In the genomic region with DNA sequence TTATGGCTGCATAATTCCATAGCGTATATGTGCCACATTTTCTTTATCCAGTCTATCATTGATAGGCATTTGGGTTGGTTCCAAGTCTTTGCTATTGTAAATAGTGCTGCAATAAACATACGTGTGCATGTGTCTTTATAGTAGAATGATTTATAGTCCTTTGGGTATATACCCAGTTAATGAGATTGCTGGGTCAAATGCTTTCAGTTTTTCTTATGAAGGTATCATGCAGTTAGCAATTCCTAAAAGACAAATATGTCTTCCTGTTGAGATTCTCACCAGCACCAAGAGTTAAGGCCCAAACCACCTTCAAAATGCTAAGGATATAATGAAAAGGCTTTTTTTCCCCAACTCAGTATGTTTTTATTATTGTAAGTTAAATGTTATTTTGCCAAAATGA, we compare ENCODE assay signal across 4 cellular contexts. TPM values are rescaled to one million over a fixed set of nuclear protein-coding genes. Genes with fewer than 3 reads are reported as not detected.
"Had no signal": no experiment of that assay in that cellular context is flagged by ENCODE, and none has a peak within 500 bp of the region (broad histone marks: within the 10 kb centered on the region; RNA-seq: fewer than 3 reads in every experiment).

No MANE protein-coding gene starts in this region.

RNA-seq across cellular contexts. Expression of gene JCHAIN, which starts 36.3 kb away (rescaled TPM):
- total RNA-seq: activated CD8-positive, alpha-beta T cell treated with anti-CD3 and anti-CD28 coated beads for 36 hours; activated T-helper 2 cell treated with anti-CD3 and anti-CD28 coated beads, Interferon-gamma antibody, Interleukin-2, Interleukin-4, amounts not matched to agents 10 μg/mL and 5 μg/mL and 100 μg/mL, durations not matched to agents 14 hours and 24 hours and 36 hours; RPMI7951; T-helper 2 cell treated with Interferon-gamma antibody and Interleukin-4, amounts not matched to agents 100 ng/mL and 5 ng/mL, for 36 hours had no signal
